Comparison of ENCODE assay signal across 23 cellular contexts in the genomic region with DNA sequence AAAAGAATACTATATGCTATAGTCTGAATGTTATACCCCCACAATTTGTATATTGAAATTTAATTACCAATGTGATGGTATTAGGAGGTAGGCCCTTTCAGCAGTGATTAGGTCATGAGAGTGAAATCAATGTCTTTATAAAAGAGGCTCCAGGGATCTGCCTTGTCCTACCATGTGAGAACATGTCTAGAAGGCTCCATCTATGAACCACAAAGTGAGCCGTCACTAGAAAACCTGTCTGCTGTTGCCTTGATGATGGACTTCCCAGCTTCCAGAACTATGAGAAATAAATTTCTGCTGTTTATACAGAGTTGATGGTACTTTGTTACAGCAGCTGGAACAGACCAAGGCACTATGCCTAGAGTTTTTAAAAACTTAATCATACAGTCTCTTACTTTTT. TPM values are rescaled to one million over a fixed set of nuclear protein-coding genes. Genes with fewer than 3 reads are reported as not detected.
"Had no signal": no experiment of that assay in that cellular context is flagged by ENCODE, and none has a peak within 500 bp of the region (broad histone marks: within the 10 kb centered on the region; RNA-seq: fewer than 3 reads in every experiment).

No MANE protein-coding gene starts in this region.

- ATAC-seq: Panc1, PC-3, SK-N-SH treated with all-trans-retinoic acid at 6 μM for 48 hours had no signal

- DNase-seq: IMR-90, Karpas-422, KG1, MM.1S, NCI-H1092 treated with DMSO at 0.1 percent for 48 hours, NCI-H1436, NCI-H187, NCI-H2029, NCI-H2081 treated with DMSO at 0.1 percent for 48 hours, NCI-H2171, NCI-H226, NCI-H446, NCI-H510A, NCI-H524 treated with DMSO at 0.1 percent for 48 hours, NCI-H69, NCI-H774, PC-3, SHP77, SJCRH30 had no signal

- H3K4me3 ChIP-seq: SJCRH30 had no signal

- H3K4me1 ChIP-seq: SJCRH30 had no signal

- H3K36me3 ChIP-seq: SJCRH30 had no signal

- H3K9me3 ChIP-seq: SJCRH30 had no signal

- H3K27ac ChIP-seq: RWPE1, SJCRH30 had no signal

- H3K27me3 ChIP-seq: SJCRH30 had no signal

RNA-seq across cellular contexts. Expression of a gene that starts 46.3 kb away (rescaled TPM):
- total RNA-seq: HT-29, IMR-90, PC-3 had no signal
- polyA plus RNA-seq: IMR-90 had no signal
